12 cellular contexts compared by ENCODE assay signal in the genomic region with DNA sequence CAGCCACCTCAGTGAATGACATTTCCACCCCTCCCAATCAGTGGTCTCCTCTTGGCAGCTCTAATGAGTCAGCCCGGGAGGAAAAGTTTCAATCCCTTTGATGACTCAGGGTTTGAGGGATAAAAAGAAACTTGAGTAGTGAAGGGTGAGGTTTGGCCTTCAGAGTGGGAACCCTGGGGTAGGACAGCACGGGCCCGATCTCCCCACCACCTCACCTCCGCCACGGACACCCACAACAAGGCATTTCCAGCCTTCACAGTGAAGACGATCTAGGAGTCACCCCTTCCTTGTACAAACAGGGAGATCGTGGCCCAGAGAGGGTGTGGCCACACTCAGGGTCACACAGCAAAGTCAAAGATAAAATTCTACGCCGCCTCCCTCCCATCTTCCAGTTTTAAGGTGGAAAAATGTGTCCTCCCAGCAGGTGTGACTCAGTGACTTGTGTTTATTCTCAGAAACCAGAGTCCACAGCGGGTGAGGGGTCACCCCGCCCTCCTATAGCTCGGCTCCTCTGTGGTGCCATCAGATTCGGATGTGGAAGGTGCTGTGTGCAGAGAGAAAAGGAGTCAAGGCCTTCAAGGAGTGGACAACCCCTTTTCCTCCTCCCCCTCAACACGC. TPM values are rescaled to one million over a fixed set of nuclear protein-coding genes. Genes with fewer than 3 reads are reported as not detected.
A peak's percentile ranks its signal among the peaks of the same experiment; 100 is the strongest.
DNase-seq lines count a peak whose midpoint lies in the region; ATAC-seq and TF ChIP-seq lines count a peak whose summit lies in the region.
"Had no signal": no experiment of that assay in that cellular context is flagged by ENCODE, and none has a peak within 500 bp of the region (broad histone marks: within the 10 kb centered on the region; RNA-seq: fewer than 3 reads in every experiment).

No MANE protein-coding gene starts in this region.

- intact Hi-C loops in stomach (cut with DNase I; ENCODE audit: low total_unique reads), result no loop called here

- no peak for TF ChIP-seq EP300 in stomach (IDR thresholded peaks at IDR 0.05)

- no peaks in the 10 kb centered on the region for H3K4me1 ChIP-seq in stomach

- H3K27ac ChIP-seq in stomach, result no peak overlapping the region
- H3K27ac ChIP-seq: spleen had no signal

- DNase-seq in H4 (ENCODE audit: low spot score), result peak; percentile 79
- DNase-seq in RPMI8226, result peak; percentile 37
- DNase-seq in choroid plexus epithelial cell (ENCODE audit: low read depth), result peak; percentile 64
- peak; percentile 68 for DNase-seq in stimulated activated CD4-positive, alpha-beta T cell treated with anti-CD3 and anti-CD28 coated beads, Interleukin-1b, Interleukin-23, amount 100 ng/mL, for 48 hours
- no peak for DNase-seq in GM13976 (ENCODE audit: low spot score)
- DNase-seq in stomach, result no peak
- DNase-seq: foreskin melanocyte, spleen, T-cell had no signal

- ATAC-seq in HG03378 (IDR thresholded peaks at IDR 0.05; ENCODE audit: unreplicated experiment) (no peak), GM18511 (IDR thresholded peaks at IDR 0.05; ENCODE audit: unreplicated experiment) (no peak)
- ATAC-seq: T-cell had no signal

- H3K9me3 ChIP-seq in stomach, result no peaks in the 10 kb centered on the region
- H3K9me3 ChIP-seq: spleen had no signal

- no peaks in the 10 kb centered on the region for H3K27me3 ChIP-seq in stomach
- H3K27me3 ChIP-seq: spleen had no signal

- peaks cover 0 to 18% (median 17%) of the 10 kb centered on the region in 4 donors for H3K36me3 ChIP-seq in stomach

- in situ Hi-C loops in GM13976 (cut with MboI; ENCODE audit: low sequenced_read_pairs, unreplicated experiment), result no loop called here

- H3K4me3 ChIP-seq in choroid plexus epithelial cell (ENCODE audit: low read depth, low read length), result no peak overlapping the region
- H3K4me3 ChIP-seq in stomach, result no peak overlapping the region
- H3K4me3 ChIP-seq: spleen had no signal

- WGBS in stomach, 5 donors, result 42 to 54% (median 47%) methylated on average over 14 of the region's 14 CpGs

- TF ChIP-seq CTCF in choroid plexus epithelial cell (conservative IDR thresholded peaks at IDR 0.05; ENCODE audit: low read depth, low read length) (no peak), GM13976 (IDR thresholded peaks at IDR 0.05; ENCODE audit: borderline replicate concordance, control extremely low read depth, extremely low read depth, insufficient read depth, missing control alignments) (no peak), stomach (IDR thresholded peaks at IDR 0.05) (no peak)

- TF ChIP-seq POLR2A in stomach (IDR thresholded peaks at IDR 0.05), result no peak

RNA-seq across cellular contexts. Expression of gene CIB3, which starts 12.3 kb away (rescaled TPM):
- total RNA-seq in H4 (2014; rRNA removed; shearing (Covaris generic)), result not detected in 2 replicates
- total RNA-seq in stomach, result not detected
- not detected for polyA plus RNA-seq in stomach
- total RNA-seq: spleen, T-cell had no signal
- polyA plus RNA-seq: IgD-negative memory B cell had no signal

RNA-seq across cellular contexts. Expression of gene HSH2D, which starts 17.6 kb away (rescaled TPM):
- total RNA-seq in H4 (2014; rRNA removed; shearing (Covaris generic)), result not detected in 2 replicates
- 10 to 100 TPM in 3 of 5 donors, 1 to 10 TPM in 2; 6.2 to 24.5 (median 10.6) TPM for total RNA-seq in stomach
- polyA plus RNA-seq in stomach, result 10 to 100 TPM in 1 of 3 donors, 1 to 10 TPM in 2; 8.2 to 17.7 (median 8.2) TPM

RNA-seq across cellular contexts. Expression of gene FAM32A, which starts 24.2 kb away (rescaled TPM):
- 230 and 257 TPM in 2 replicates for total RNA-seq in H4 (2014; rRNA removed; shearing (Covaris generic))
- 100 to 1,000 TPM in 2 of 5 donors, 10 to 100 TPM in 2, 1 to 10 TPM in 1; 8.2 to 175 (median 61.0) TPM for total RNA-seq in stomach
- 100 to 1,000 TPM in 2 of 3 donors, 10 to 100 TPM in 1; 77.5 to 145 (median 102) TPM for polyA plus RNA-seq in stomach

RNA-seq across cellular contexts. Expression of gene AP1M1, which starts 36.7 kb away (rescaled TPM):
- 88.8 and 95.9 TPM in 2 replicates for total RNA-seq in H4 (2014; rRNA removed; shearing (Covaris generic))
- 10 to 100 TPM in 4 of 5 donors, 1 to 10 TPM in 1; 2.0 to 92.4 (median 27.1) TPM for total RNA-seq in stomach
- 10 to 100 TPM; 24.2 to 32.8 (median 30.4) TPM for polyA plus RNA-seq in stomach

RNA-seq across cellular contexts. Expression of gene RAB8A, which starts 49.4 kb away (rescaled TPM):
- total RNA-seq in H4 (2014; rRNA removed; shearing (Covaris generic)), result 134 and 136 TPM in 2 replicates
- total RNA-seq in stomach, result 10 to 100 TPM in 3 of 5 donors, 1 to 10 TPM in 2; 1.8 to 49.4 (median 11.2) TPM
- polyA plus RNA-seq in stomach, result 10 to 100 TPM; 25.4 to 63.4 (median 39.4) TPM

Comparison
In these comparisons a context has a peak if more than half of its experiments do, and no peak if none do; other contexts are left out.
1. DNase-seq: peak in H4 (single experiment), RPMI8226 (single experiment), choroid plexus epithelial cell (single experiment) and stimulated activated CD4-positive, alpha-beta T cell treated with anti-CD3 and anti-CD28 coated beads, Interleukin-1b, Interleukin-23, amount 100 ng/mL, for 48 hours (single experiment); none in GM13976 (single experiment) and stomach (single experiment).